ENCODE assay signal across 21 cellular contexts in genomic region chr16:88833086-88833485, GRCh38. TPM values are rescaled to one million over a fixed set of nuclear protein-coding genes. Genes with fewer than 3 reads are reported as not detected.
DNase-seq lines count a peak whose midpoint lies in the region; ATAC-seq and TF ChIP-seq lines count a peak whose summit lies in the region.
"Had no signal": no experiment of that assay in that cellular context is flagged by ENCODE, and none has a peak within 500 bp of the region (broad histone marks: within the 10 kb centered on the region; RNA-seq: fewer than 3 reads in every experiment).

No MANE protein-coding gene starts in this region.

- no peaks in the 10 kb centered on the region for H3K4me1 Mint-ChIP-seq in activated T-helper 17 cell treated with anti-CD3 and anti-CD28 coated beads, Interleukin-2, amount 50 U/mL, for 72 hours

- H3K4me3 ChIP-seq in BLaER1 = no peak overlapping the region
- no peak overlapping the region for H3K4me3 ChIP-seq in DOHH2 (ENCODE audit: low read length)
- H3K4me3 ChIP-seq: A549, GM12878 had no signal

- no peak for TF ChIP-seq CTCF in DOHH2 (IDR thresholded peaks at IDR 0.05; ENCODE audit: low read depth, low read length, poor library complexity, severe bottlenecking)

- H3K27ac ChIP-seq in BLaER1 (no peak overlapping the region), DOHH2 (ENCODE audit: low read depth, low read length) (no peak overlapping the region)
- H3K27ac ChIP-seq: 22Rv1, A549, C4-2B had no signal

- H3F3A ChIP-seq in DOHH2 (ENCODE audit: control insufficient read depth, insufficient read depth) = no peaks in the 10 kb centered on the region

- H3K27me3 Mint-ChIP-seq in activated T-helper 17 cell treated with anti-CD3 and anti-CD28 coated beads, Interleukin-2, amount 50 U/mL, for 72 hours = no peaks in the 10 kb centered on the region
- H3K27me3 Mint-ChIP-seq: B cell; CD4-positive, alpha-beta T cell had no signal

- H3K79me2 ChIP-seq in DOHH2 (ENCODE audit: control insufficient read depth, low read length) = no peaks in the 10 kb centered on the region

- no peaks in the 10 kb centered on the region for H3K9me2 ChIP-seq in DOHH2 (replicated peaks; ENCODE audit: control insufficient read depth, low read length)

- H3K9me3 Mint-ChIP-seq in activated T-helper 17 cell treated with anti-CD3 and anti-CD28 coated beads, Interleukin-2, amount 50 U/mL, for 72 hours = no peaks in the 10 kb centered on the region
- H3K9me3 Mint-ChIP-seq: CD4-positive, alpha-beta T cell; CD8-positive, alpha-beta T cell had no signal

- no peak for DNase-seq in NCI-H2171 treated with DMSO at 0.1 percent for 48 hours (lab: John Stamatoyannopoulos, UW)
- no peak for DNase-seq in SKM-1 treated with dmso at 0.1 percent for 144 hours (lab: John Stamatoyannopoulos, UW; ENCODE audit: unreplicated experiment)
- DNase-seq: AML-193; Caco-2; Calu3; CD4-positive, alpha-beta T cell; CD8-positive, alpha-beta T cell; DMS79 treated with DMSO at 0.1 percent for 48 hours; EL; GDM1 had no signal

- peaks cover 37% of the 10 kb centered on the region for H3K36me3 ChIP-seq in BLaER1
- H3K36me3 ChIP-seq in DOHH2 (ENCODE audit: control insufficient read depth, low read length) = no peaks in the 10 kb centered on the region

- no peak overlapping the region for H3K4me3 Mint-ChIP-seq in activated T-helper 17 cell treated with anti-CD3 and anti-CD28 coated beads, Interleukin-2, amount 50 U/mL, for 72 hours
- H3K4me3 Mint-ChIP-seq: B cell; CD4-positive, alpha-beta T cell; CD8-positive, alpha-beta T cell had no signal

- H3K9ac ChIP-seq in BLaER1 = no peak overlapping the region

- peaks cover 37% of the 10 kb centered on the region for H4K20me1 ChIP-seq in BLaER1
- no peaks in the 10 kb centered on the region for H4K20me1 ChIP-seq in DOHH2 (ENCODE audit: control insufficient read depth, insufficient read depth, low read depth, low read length)

- peaks cover 49% of the 10 kb centered on the region for H3K4me1 ChIP-seq in BLaER1
- H3K4me1 ChIP-seq in DOHH2 (ENCODE audit: control insufficient read depth, low read length) = peaks cover 12% of the 10 kb centered on the region
- H3K4me1 ChIP-seq: A549, Caco-2 had no signal

- H3K27ac Mint-ChIP-seq in activated T-helper 17 cell treated with anti-CD3 and anti-CD28 coated beads, Interleukin-2, amount 50 U/mL, for 72 hours = peak overlapping the region; percentile 17
- H3K27ac Mint-ChIP-seq: B cell; CD4-positive, alpha-beta T cell; CD8-positive, alpha-beta T cell had no signal

- H3K36me3 Mint-ChIP-seq in activated T-helper 17 cell treated with anti-CD3 and anti-CD28 coated beads, Interleukin-2, amount 50 U/mL, for 72 hours (ENCODE audit: low read depth) = no peaks in the 10 kb centered on the region

- no peak for ATAC-seq in activated T-helper 17 cell treated with anti-CD3 and anti-CD28 coated beads, Interleukin-2, amount 50 U/mL, for 72 hours (replicated peaks)
- ATAC-seq: A549; CD8-positive, alpha-beta T cell had no signal

- peaks cover 16% of the 10 kb centered on the region for H3K27me3 ChIP-seq in BLaER1
- H3K27me3 ChIP-seq in DOHH2 (ENCODE audit: control insufficient read depth, low read length) = no peaks in the 10 kb centered on the region

- peak overlapping the region; percentile 57 for H3K4me2 ChIP-seq in BLaER1
- peak overlapping the region; percentile 34 for H3K4me2 ChIP-seq in DOHH2 (ENCODE audit: low read length)
- H3K4me2 ChIP-seq: A549 had no signal

- H3K9me3 ChIP-seq in BLaER1 (no peaks in the 10 kb centered on the region), DOHH2 (ENCODE audit: control insufficient read depth, insufficient read depth, low read length) (no peaks in the 10 kb centered on the region)
- H3K9me3 ChIP-seq: A549, Caco-2 had no signal

RNA-seq across cellular contexts. Expression of gene APRT, which starts 21.4 kb away (rescaled TPM):
- 100 to 1,000 TPM; 132 to 139 TPM for total RNA-seq in activated T-helper 17 cell treated with anti-CD3 and anti-CD28 coated beads, Interleukin-2, amount 50 U/mL, for 72 hours

RNA-seq across cellular contexts. Expression of gene GALNS, which starts 23.7 kb away (rescaled TPM):
- 10 to 100 TPM; 37.6 to 73.0 TPM for total RNA-seq in activated T-helper 17 cell treated with anti-CD3 and anti-CD28 coated beads, Interleukin-2, amount 50 U/mL, for 72 hours

RNA-seq across cellular contexts. Expression of gene TRAPPC2L, which starts 23.8 kb away (rescaled TPM):
- total RNA-seq in activated T-helper 17 cell treated with anti-CD3 and anti-CD28 coated beads, Interleukin-2, amount 50 U/mL, for 72 hours = 10 to 100 TPM; 51.1 to 73.9 TPM

RNA-seq across cellular contexts. Expression of gene CDT1, which starts 29.5 kb away (rescaled TPM):
- total RNA-seq in activated T-helper 17 cell treated with anti-CD3 and anti-CD28 coated beads, Interleukin-2, amount 50 U/mL, for 72 hours = 100 to 1,000 TPM in 1 of 2 donors, 10 to 100 TPM in 1; 96.6 to 141 TPM

RNA-seq across cellular contexts. Expression of gene PABPN1L, which starts 33.4 kb away (rescaled TPM):
- total RNA-seq in activated T-helper 17 cell treated with anti-CD3 and anti-CD28 coated beads, Interleukin-2, amount 50 U/mL, for 72 hours = not detected
- total RNA-seq: A172; Caco-2; Calu3; CD4-positive, alpha-beta T cell; CD8-positive, alpha-beta T cell; Daoy; G401; GM12878 had no signal
